In the genomic region with DNA sequence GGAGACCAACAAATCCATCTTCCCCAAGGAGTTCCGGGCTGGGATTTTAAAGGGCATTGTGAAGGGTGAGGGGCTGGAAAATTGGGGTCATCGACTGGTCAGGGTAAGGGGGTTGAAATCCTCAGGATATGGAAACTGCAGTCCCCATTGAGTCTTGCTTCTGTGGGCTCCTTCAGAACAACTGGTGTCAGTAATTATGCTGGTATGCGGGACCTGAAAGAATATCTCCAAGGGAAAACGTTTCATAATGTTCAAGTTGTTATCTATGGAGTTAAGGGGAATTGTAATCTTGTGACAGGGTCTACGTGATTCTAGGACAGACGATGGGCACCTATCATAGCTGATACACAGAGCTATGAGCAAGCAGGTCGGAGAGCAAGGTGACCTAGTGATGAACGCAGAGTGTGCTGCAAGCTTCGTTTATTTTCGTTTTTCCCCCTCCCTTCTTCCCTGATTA, we compare ENCODE assay signal across 8 cellular contexts. TPM values are rescaled to one million over a fixed set of nuclear protein-coding genes. Genes with fewer than 3 reads are reported as not detected.
A peak's percentile ranks its signal among the peaks of the same experiment; 100 is the strongest.
DNase-seq lines count a peak whose midpoint lies in the region; ATAC-seq and TF ChIP-seq lines count a peak whose summit lies in the region.

No MANE protein-coding gene starts in this region.

- peaks cover 21% of the 10 kb centered on the region for H3K36me3 ChIP-seq in A673 (ENCODE audit: insufficient read depth, low read length, poor library complexity, severe bottlenecking)
- peaks cover 15% of the 10 kb centered on the region for H3K36me3 ChIP-seq in brain microvascular endothelial cell (replicated peaks)

- DNase-seq in A673 (ENCODE audit: low spot score): no peak
- DNase-seq in brain microvascular endothelial cell: no peak
- no peak for DNase-seq in GM20000 (ENCODE audit: low spot score)
- no peak for DNase-seq in RPMI8226
- no peak for DNase-seq in left colon

- BruUV-seq in A673 (replicated peaks; lab: Mats Ljungman, UMichigan): TSS peak; percentile 82

- no peaks in the 10 kb centered on the region for H3K9me3 ChIP-seq in A673 (ENCODE audit: low read depth, low read length, poor library complexity, severe bottlenecking)
- H3K9me3 ChIP-seq in mononuclear cell (ENCODE audit: low read depth, low read length): no peaks in the 10 kb centered on the region

- CTCF ChIA-PET in A673 (lab: Charles Lee): no interaction called here

- TF ChIP-seq CTCF in A673 (conservative IDR thresholded peaks at IDR 0.05; ENCODE audit: low read depth, low read length) (no peak), brain microvascular endothelial cell (IDR thresholded peaks at IDR 0.05; ENCODE audit: low read depth, low read length, missing control alignments) (no peak), GM20000 (IDR thresholded peaks at IDR 0.05; ENCODE audit: extremely low read depth, missing control alignments) (no peak)

- H3K27ac ChIP-seq in A673 (ENCODE audit: low read depth, low read length, poor library complexity, severe bottlenecking): peak overlapping the region; percentile 47
- H3K27ac ChIP-seq in brain microvascular endothelial cell: peak overlapping the region; percentile 20

- POLR2A ChIA-PET in A673 (lab: Charles Lee; ENCODE audit: low non-redundant PET): no interaction called here

- H3K27me3 ChIP-seq in A673 (replicated peaks; ENCODE audit: insufficient read depth, low read depth, low read length, poor library complexity): no peaks in the 10 kb centered on the region
- no peaks in the 10 kb centered on the region for H3K27me3 ChIP-seq in brain microvascular endothelial cell (replicated peaks)
- H3K27me3 ChIP-seq in mononuclear cell (ENCODE audit: insufficient read depth, low read length): no peaks in the 10 kb centered on the region

- H3K4me1 ChIP-seq in A673 (ENCODE audit: insufficient read depth, low read length, poor library complexity, severe bottlenecking) (peaks cover 18% of the 10 kb centered on the region), mononuclear cell (ENCODE audit: insufficient read depth, low read length) (peaks cover 52% of the 10 kb centered on the region)

- in situ Hi-C loops in brain microvascular endothelial cell (cut with HindIII; ENCODE audit: low pct_ligation_motif_present, low sequenced_read_pairs): no loop called here

- peak; percentile 17 for ATAC-seq in GM19372 (IDR thresholded peaks at IDR 0.05; ENCODE audit: low read depth, unreplicated experiment)
- ATAC-seq in HG03521 (IDR thresholded peaks at IDR 0.05; ENCODE audit: unreplicated experiment): peak; percentile 18
- ATAC-seq in left colon: no peak

- intact Hi-C loops in A673 (cut with micrococcal nuclease; ENCODE audit: unreplicated experiment) (no loop called here), left colon (cut with DNase I, micrococcal nuclease) (no loop called here)

- peak overlapping the region; percentile 75 for H3K4me3 ChIP-seq in A673 (ENCODE audit: low read depth, low read length, poor library complexity, severe bottlenecking)
- peak overlapping the region; percentile 46 for H3K4me3 ChIP-seq in brain microvascular endothelial cell (ENCODE audit: low read depth, low read length)
- H3K4me3 ChIP-seq in mononuclear cell (ENCODE audit: low read length): peak overlapping the region; percentile 42

RNA-seq across cellular contexts. Expression of gene RHBDD2, which starts 0.5 kb away (rescaled TPM):
- total RNA-seq in A673 (2021) (86.5 and 89.4 TPM in 2 replicates), mononuclear cell (65.3 TPM), left colon (10 to 100 TPM; 52.8 to 62.3 TPM)

RNA-seq across cellular contexts. Expression of gene POR, which starts 36.6 kb away (rescaled TPM):
- total RNA-seq in A673 (2021) (99.3 and 104 TPM in 2 replicates), mononuclear cell (35.6 TPM), left colon (100 to 1,000 TPM; 131 to 150 TPM)
